8 cellular contexts compared by ENCODE assay signal in genomic region chr10:70886921-70887665, GRCh38.
DNase-seq lines count a peak whose midpoint lies in the region; ATAC-seq and TF ChIP-seq lines count a peak whose summit lies in the region.

No MANE protein-coding gene starts in this region.

- H3K4me3 ChIP-seq in HUES48 (ENCODE audit: low read depth, low read length), result peak overlapping the region; percentile 91
- peak overlapping the region; percentile 85 to 86 for H3K4me3 ChIP-seq in mucosa of rectum (ENCODE audit: low read length in 2 of 2)

- H3K36me3 ChIP-seq in HUES48 (ENCODE audit: control insufficient read depth, insufficient read depth, low read length) (peaks cover 21% of the 10 kb centered on the region), mucosa of rectum (ENCODE audit: control insufficient read depth in 2 of 2, insufficient read depth in 2 of 2, low read length in 2 of 2) (peaks cover 16 to 26% of the 10 kb centered on the region in 2 donors)

- H3K4me1 ChIP-seq in HUES48 (ENCODE audit: control insufficient read depth, insufficient read depth, low read length) (peaks cover 24% of the 10 kb centered on the region), mucosa of rectum (ENCODE audit: control insufficient read depth in 2 of 2, insufficient read depth in 2 of 2, low read length in 2 of 2) (peaks cover 9 to 10% of the 10 kb centered on the region in 2 donors)

- H3K36me3 Mint-ChIP-seq in central memory CD8-positive, alpha-beta T cell (ENCODE audit: insufficient read depth), result peaks cover 16% of the 10 kb centered on the region

- H3K9me3 ChIP-seq in HUES48 (ENCODE audit: control insufficient read depth, insufficient read depth, low read length), result no peaks in the 10 kb centered on the region
- H3K9me3 ChIP-seq in mucosa of rectum (ENCODE audit: control insufficient read depth in 2 of 2, low read length in 2 of 2), result no peaks in the 10 kb centered on the region

- H3K4me3 Mint-ChIP-seq in central memory CD8-positive, alpha-beta T cell, result peak overlapping the region; percentile 81

- no peak for TF ChIP-seq CTCF in 22Rv1 (IDR thresholded peaks at IDR 0.05)

- H3K27me3 Mint-ChIP-seq in central memory CD8-positive, alpha-beta T cell, result no peaks in the 10 kb centered on the region

- H3K9me3 Mint-ChIP-seq in central memory CD8-positive, alpha-beta T cell, result no peaks in the 10 kb centered on the region

- peak overlapping the region; percentile 72 for H3K27ac Mint-ChIP-seq in central memory CD8-positive, alpha-beta T cell (ENCODE audit: low read depth)

- H3K27ac ChIP-seq in 22Rv1, result peak overlapping the region; percentile 92
- peak overlapping the region; percentile 73 for H3K27ac ChIP-seq in HUES48 (ENCODE audit: low read depth, low read length)
- H3K27ac ChIP-seq in mucosa of rectum (ENCODE audit: low read depth in 2 of 2, low read length in 2 of 2), result peak overlapping the region; percentile 80 to 85

- H3K27me3 ChIP-seq in HUES48 (ENCODE audit: control insufficient read depth, insufficient read depth, low read length), result no peaks in the 10 kb centered on the region
- H3K27me3 ChIP-seq in mucosa of rectum (ENCODE audit: control insufficient read depth in 2 of 2, insufficient read depth in 2 of 2, low read length in 2 of 2), result no peaks in the 10 kb centered on the region

- H3K9ac ChIP-seq in HUES48 (ENCODE audit: low read depth, low read length) (no peak overlapping the region), mucosa of rectum (ENCODE audit: low read depth in 1 of 2, low read length in 2 of 2) (peak overlapping the region; percentile 76 to 79)

- no peak for DNase-seq in central memory CD8-positive, alpha-beta T cell (ENCODE audit: low spot score in 2 of 2)
- no peak for DNase-seq in MV-4-11 (lab: John Stamatoyannopoulos, UW)
- no peak for DNase-seq in NCI-H1417 (lab: John Stamatoyannopoulos, UW)

- peaks cover 6% of the 10 kb centered on the region for H3K4me1 Mint-ChIP-seq in central memory CD8-positive, alpha-beta T cell

- ATAC-seq in central memory CD8-positive, alpha-beta T cell (replicated peaks; ENCODE audit: extremely low read depth, poor library complexity, severe bottlenecking), result no peak
- ATAC-seq in HG02970 (IDR thresholded peaks at IDR 0.05; ENCODE audit: low FRiP score, unreplicated experiment) (no peak), HG02642 (IDR thresholded peaks at IDR 0.05; ENCODE audit: poor library complexity, unreplicated experiment) (no peak)
